In the genomic region with DNA sequence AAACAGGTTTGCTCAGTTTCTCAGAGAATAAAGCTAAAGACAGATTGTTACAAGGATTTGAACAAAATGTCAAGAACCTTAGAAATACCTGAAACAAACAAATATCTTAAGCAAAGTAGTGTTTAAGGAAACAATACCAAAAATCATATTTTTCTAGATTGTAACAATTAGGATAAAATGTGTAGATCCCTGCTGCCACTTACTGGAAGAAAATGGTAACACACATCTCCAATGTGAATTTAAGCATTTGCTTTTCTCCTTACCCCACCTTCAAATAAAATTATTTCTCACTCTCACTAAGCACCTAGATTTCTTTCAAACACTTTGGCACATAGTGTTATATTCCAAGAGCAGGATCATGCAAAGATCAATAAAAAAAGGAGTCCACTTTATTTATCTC, we compare ENCODE assay signal across 9 cellular contexts. TPM values are rescaled to one million over a fixed set of nuclear protein-coding genes. Genes with fewer than 3 reads are reported as not detected.
DNase-seq lines count a peak whose midpoint lies in the region; ATAC-seq and TF ChIP-seq lines count a peak whose summit lies in the region.
"Had no signal": no experiment of that assay in that cellular context is flagged by ENCODE, and none has a peak within 500 bp of the region (broad histone marks: within the 10 kb centered on the region; RNA-seq: fewer than 3 reads in every experiment).

No MANE protein-coding gene starts in this region.

- dilution Hi-C loops in IMR-90 (cut with HindIII; ENCODE audit: low sequenced_read_pairs, unreplicated experiment), result no loop called here

- CTCF ChIA-PET in Caco-2 (lab: Charles Lee) (no interaction called here), IMR-90 (lab: Yijun Ruan, JAX) (interaction anchor here (1.2 kb wide), 1 partner anchor 10 kb away, joined by 3 read pairs; no protein-coding TSS in a partner anchor)

- H2BK15ac ChIP-seq in IMR-90 (ENCODE audit: low read depth, low read length), result no peak overlapping the region

- no peak overlapping the region for H2BK20ac ChIP-seq in IMR-90 (ENCODE audit: low read depth, low read length)

- no peak overlapping the region for H2AK5ac ChIP-seq in IMR-90 (ENCODE audit: low read depth, low read length)

- H3K9me3 Mint-ChIP-seq in Caco-2 (ENCODE audit: unreplicated experiment) (no peaks in the 10 kb centered on the region), memory B cell (no peaks in the 10 kb centered on the region)

- peaks cover 9% of the 10 kb centered on the region for H3K9me1 ChIP-seq in IMR-90 (ENCODE audit: insufficient read depth, low read length)

- no peak overlapping the region for H3K4me2 ChIP-seq in IMR-90 (ENCODE audit: low read depth, low read length)

- H2AFZ ChIP-seq in IMR-90 (replicated peaks; ENCODE audit: low read length, poor library complexity), result no peak overlapping the region

- H3K4ac ChIP-seq in IMR-90 (ENCODE audit: low read depth, low read length), result no peak overlapping the region

- H3K27me3 Mint-ChIP-seq in Caco-2 (ENCODE audit: insufficient read depth, unreplicated experiment) (no peaks in the 10 kb centered on the region), memory B cell (no peaks in the 10 kb centered on the region)

- H3K23ac ChIP-seq in IMR-90 (ENCODE audit: low read depth, low read length), result no peak overlapping the region

- DNase-seq in Caco-2 (no peak), IMR-90 (peak; percentile 33), astrocyte of the cerebellum (ENCODE audit: low read depth) (no peak), memory B cell (ENCODE audit: low spot score in 2 of 2) (no peak), vagina (ENCODE audit: extremely low spot score in 2 of 2) (no peak), C1 segment of cervical spinal cord (lab: John Stamatoyannopoulos, UW) (no peak), DMS79 (lab: John Stamatoyannopoulos, UW) (no peak)
- DNase-seq: NCI-H1436 treated with DMSO at 0.1 percent for 48 hours had no signal

- H3K14ac ChIP-seq in IMR-90 (replicated peaks; ENCODE audit: low read depth, low read length), result no peak overlapping the region

- intact Hi-C loops in Caco-2 (cut with micrococcal nuclease; ENCODE audit: unreplicated experiment), result loop anchor here (1.0 kb wide), 2 partner anchors 107 to 401 kb away; no protein-coding TSS in a partner anchor
- intact Hi-C loops in IMR-90 (cut with micrococcal nuclease), result loop anchor here (1.0 kb wide), 2 partner anchors 110 to 402 kb away; no protein-coding TSS in a partner anchor
- intact Hi-C loops in vagina (cut with DNase I), result no loop called here

- H3K4me3 ChIP-seq in Caco-2 (ENCODE audit: low read depth, low read length), result no peak overlapping the region
- no peak overlapping the region for H3K4me3 ChIP-seq in IMR-90 (ENCODE audit: insufficient read depth, low read depth, low read length)
- H3K4me3 ChIP-seq in astrocyte of the cerebellum (ENCODE audit: low read depth, low read length), result no peak overlapping the region
- H3K4me3 ChIP-seq in vagina, result no peak overlapping the region

- no peak overlapping the region for H3K18ac ChIP-seq in IMR-90 (ENCODE audit: low read depth, low read length)

- H2AK9ac ChIP-seq in IMR-90 (replicated peaks; ENCODE audit: low read depth, low read length, poor library complexity), result no peak overlapping the region

- H3K36me3 Mint-ChIP-seq in Caco-2 (ENCODE audit: insufficient read depth, unreplicated experiment) (peaks cover 56% of the 10 kb centered on the region), memory B cell (peaks cover 16% of the 10 kb centered on the region)

- H4K20me1 ChIP-seq in IMR-90 (ENCODE audit: insufficient read depth, low read length), result no peaks in the 10 kb centered on the region

- H3K4me1 Mint-ChIP-seq in Caco-2 (ENCODE audit: low read depth, unreplicated experiment), result no peaks in the 10 kb centered on the region
- peaks cover 5% of the 10 kb centered on the region for H3K4me1 Mint-ChIP-seq in memory B cell

- TF ChIP-seq POLR2A in IMR-90 (IDR thresholded peaks at IDR 0.05; ENCODE audit: low read depth, low read length), result no peak
- TF ChIP-seq POLR2A in vagina (IDR thresholded peaks at IDR 0.05), result no peak

- H3K9me3 ChIP-seq in Caco-2 (no peaks in the 10 kb centered on the region), IMR-90 (ENCODE audit: control insufficient read depth, insufficient read depth, low read length) (no peaks in the 10 kb centered on the region), vagina (no peaks in the 10 kb centered on the region)

- TF ChIP-seq CTCF in Caco-2 (IDR thresholded peaks at IDR 0.05; ENCODE audit: insufficient read depth in 1 of 2, low read depth in 1 of 2, low read length in 1 of 2, severe bottlenecking in 1 of 2, unreplicated experiment in 1 of 2) (peak; percentile 41 to 43), IMR-90 (conservative IDR thresholded peaks at IDR 0.05; ENCODE audit: low read depth, low read length) (peak; percentile 66), astrocyte of the cerebellum (IDR thresholded peaks at IDR 0.05; ENCODE audit: low read depth, low read length, missing control alignments) (peak; percentile 48), vagina (IDR thresholded peaks at IDR 0.05) (peak in 1 of 3 experiments; percentile 12)

- peaks cover 3% of the 10 kb centered on the region; the same call in 1 of the 2 replicates for H3K36me3 ChIP-seq in Caco-2 (ENCODE audit: control insufficient read depth, insufficient read depth, low read length)
- H3K36me3 ChIP-seq in IMR-90 (ENCODE audit: control insufficient read depth, insufficient read depth, low read length), result peaks cover 7% of the 10 kb centered on the region
- peaks cover 0 to 29% of the 10 kb centered on the region in 2 donors for H3K36me3 ChIP-seq in vagina

- no peak overlapping the region for H3K56ac ChIP-seq in IMR-90 (ENCODE audit: extremely low read depth, insufficient read depth, low read length)

- in situ Hi-C loops in IMR-90 (cut with MboI; ENCODE audit: low sequenced_read_pairs), result no loop called here
- in situ Hi-C loops in astrocyte of the cerebellum (cut with HindIII; ENCODE audit: low sequenced_read_pairs), result no loop called here

- H4K8ac ChIP-seq in IMR-90 (ENCODE audit: low read depth in 2 of 2, low read length in 2 of 2), result no peak overlapping the region

- POLR2A ChIA-PET in Caco-2 (lab: Charles Lee) (no interaction called here), IMR-90 (lab: Charles Lee; ENCODE audit: unreplicated experiment) (no interaction called here)

- no TSS peak for BruUV-seq in Caco-2 (replicated peaks; lab: Mats Ljungman, UMichigan)
- no TSS peak for BruUV-seq in IMR-90 (replicated peaks; lab: Mats Ljungman, UMichigan)

- H3K79me1 ChIP-seq in IMR-90 (ENCODE audit: low read depth in 1 of 2, low read length in 2 of 2), result no peaks in the 10 kb centered on the region

- H2BK5ac ChIP-seq in IMR-90 (ENCODE audit: low read depth, low read length, poor library complexity, severe bottlenecking), result no peak overlapping the region

- H4K91ac ChIP-seq in IMR-90 (ENCODE audit: insufficient read depth, low read depth, low read length), result no peak overlapping the region

- H3K9ac ChIP-seq in IMR-90 (ENCODE audit: low read depth, low read length), result no peak overlapping the region

- H2BK120ac ChIP-seq in IMR-90 (ENCODE audit: low read depth, low read length), result no peak overlapping the region

- H3K4me3 Mint-ChIP-seq in Caco-2 (ENCODE audit: unreplicated experiment) (no peak overlapping the region), memory B cell (no peak overlapping the region)

- no peaks in the 10 kb centered on the region for H3K27me3 ChIP-seq in Caco-2 (replicated peaks; ENCODE audit: control insufficient read depth, insufficient read depth, low read length)
- H3K27me3 ChIP-seq in IMR-90 (ENCODE audit: control insufficient read depth, insufficient read depth, low read length), result no peaks in the 10 kb centered on the region
- no peaks in the 10 kb centered on the region for H3K27me3 ChIP-seq in vagina

- no peaks in the 10 kb centered on the region for H3K4me1 ChIP-seq in Caco-2
- H3K4me1 ChIP-seq in IMR-90 (ENCODE audit: control insufficient read depth, insufficient read depth, low read length), result peaks cover 4% of the 10 kb centered on the region
- no peaks in the 10 kb centered on the region for H3K4me1 ChIP-seq in vagina

- H3K27ac Mint-ChIP-seq in Caco-2 (ENCODE audit: unreplicated experiment), result no peak overlapping the region
- H3K27ac Mint-ChIP-seq in memory B cell, result peak overlapping the region; percentile 10

- peak; percentile 72 for TF ChIP-seq RAD21 in IMR-90 (IDR thresholded peaks at IDR 0.05; ENCODE audit: low read length)

- H3K27ac ChIP-seq in IMR-90 (ENCODE audit: insufficient read depth, low read length), result no peak overlapping the region
- no peak overlapping the region for H3K27ac ChIP-seq in vagina

- no peak overlapping the region for H4K5ac ChIP-seq in IMR-90 (ENCODE audit: low read depth, low read length)

- peak; percentile 64; the same call in 1 of the 2 replicates for ATAC-seq in IMR-90 (ENCODE audit: low read depth)
- no peak for ATAC-seq in memory B cell (ENCODE audit: low read depth)
- ATAC-seq in HG03025 (IDR thresholded peaks at IDR 0.05; ENCODE audit: low FRiP score, unreplicated experiment), result no peak

TF ChIP-seq in IMR-90, 13 proteins besides CTCF, POLR2A, EP300 and RAD21:
- TF ChIP-seq SMC3 (IDR thresholded peaks at IDR 0.05; ENCODE audit: low read depth, low read length) (peak; percentile 43; the same call in 1 of the 2 replicates), CEBPB (IDR thresholded peaks at IDR 0.05; ENCODE audit: low read depth, low read length) (no peak)

RNA-seq across cellular contexts. Expression of gene SUCLG1, which starts 34.9 kb away (rescaled TPM):
- total RNA-seq in Caco-2 (2022) (155 and 161 TPM in 2 replicates), IMR-90 (2012; rRNA removed) (50.5 and 57.2 TPM in 2 replicates), vagina (63.8 TPM)
- 49.8 and 52.7 TPM in 2 replicates for polyA plus RNA-seq in IMR-90 (2012; rRNA removed)
- 19.7 and 28.3 TPM in 2 replicates for polyA plus RNA-seq in IMR-90 (2012; cell fraction: cytosol; rRNA removed)
- polyA plus RNA-seq in IMR-90 (2012; cell fraction: nucleus; rRNA removed; ENCODE audit: low replicate concordance), result 15.2 and 33.4 TPM in 2 replicates
